In the genomic region with DNA sequence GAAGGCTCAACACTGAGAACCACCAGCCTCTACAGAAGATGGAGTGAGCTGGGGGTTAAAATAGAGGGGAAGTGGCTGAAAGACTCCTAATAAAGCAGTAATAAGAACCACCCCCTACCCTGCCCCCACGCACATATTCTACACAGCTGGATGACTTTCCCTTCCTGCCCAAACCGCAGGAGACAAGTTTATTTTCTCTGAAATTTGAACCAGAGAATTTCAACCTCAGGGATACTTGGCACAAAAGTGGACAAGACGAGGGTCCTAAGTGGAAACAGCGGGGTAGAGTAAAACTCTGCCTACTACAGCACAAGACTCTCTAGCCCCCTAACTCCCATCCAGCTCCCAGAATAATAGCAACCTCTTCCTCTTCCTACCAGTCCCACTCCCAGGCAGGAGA, we compare ENCODE assay signal across 15 cellular contexts. TPM values are rescaled to one million over a fixed set of nuclear protein-coding genes. Genes with fewer than 3 reads are reported as not detected.
DNase-seq lines count a peak whose midpoint lies in the region; ATAC-seq and TF ChIP-seq lines count a peak whose summit lies in the region.
"Had no signal": no experiment of that assay in that cellular context is flagged by ENCODE, and none has a peak within 500 bp of the region (broad histone marks: within the 10 kb centered on the region; RNA-seq: fewer than 3 reads in every experiment).

No MANE protein-coding gene starts in this region.

- intact Hi-C loops in CD14-positive monocyte (cut with micrococcal nuclease), result no loop called here

- in situ Hi-C loops in astrocyte of the spinal cord (cut with HindIII; ENCODE audit: low sequenced_read_pairs), result no loop called here

- TF ChIP-seq CTCF in HFF-Myc (IDR thresholded peaks at IDR 0.05; ENCODE audit: low read depth, low read length, missing control alignments) (no peak), astrocyte of the spinal cord (IDR thresholded peaks at IDR 0.05; ENCODE audit: low read depth, low read length) (no peak), CD14-positive monocyte (IDR thresholded peaks at IDR 0.05) (no peak)

- no peak for ATAC-seq in memory B cell (ENCODE audit: low read depth)
- ATAC-seq in GM21737 (IDR thresholded peaks at IDR 0.05; ENCODE audit: unreplicated experiment), result no peak
- no peak for ATAC-seq in GM21367 (IDR thresholded peaks at IDR 0.05; ENCODE audit: unreplicated experiment)

- no peaks in the 10 kb centered on the region for H3K27me3 Mint-ChIP-seq in memory B cell
- H3K27me3 Mint-ChIP-seq in CD14-positive monocyte (ENCODE audit: low read depth in 3 of 3), result peaks cover 0 to 1% (median 0%) of the 10 kb centered on the region in 3 donors
- H3K27me3 Mint-ChIP-seq: activated CD4-positive, alpha-beta T cell treated with anti-CD3 and anti-CD28 coated beads, Interleukin-2, amount 10 ng/mL, durations not matched to agents 7 days and 5 days had no signal

- peaks cover 18% of the 10 kb centered on the region for H3K4me1 Mint-ChIP-seq in memory B cell
- H3K4me1 Mint-ChIP-seq in CD14-positive monocyte, result peaks cover 20% of the 10 kb centered on the region

- H3K36me3 Mint-ChIP-seq in memory B cell, result peaks cover 20% of the 10 kb centered on the region
- peaks cover 55 to 68% of the 10 kb centered on the region in 2 donors for H3K36me3 Mint-ChIP-seq in CD14-positive monocyte

- H3K9me3 Mint-ChIP-seq in memory B cell (no peaks in the 10 kb centered on the region), CD14-positive monocyte (no peaks in the 10 kb centered on the region)
- H3K9me3 Mint-ChIP-seq: activated CD4-positive, alpha-beta T cell treated with anti-CD3 and anti-CD28 coated beads, Interleukin-2, amount 10 ng/mL, durations not matched to agents 7 days and 5 days had no signal

- H3K27ac Mint-ChIP-seq in memory B cell, result peak overlapping the region; percentile 71
- peak overlapping the region in 1 of 7 donors; percentile 85 for H3K27ac Mint-ChIP-seq in CD14-positive monocyte
- H3K27ac Mint-ChIP-seq: activated CD4-positive, alpha-beta T cell treated with anti-CD3 and anti-CD28 coated beads, Interleukin-2, amount 10 ng/mL, durations not matched to agents 7 days and 5 days had no signal

- DNase-seq in AG08395 (ENCODE audit: low spot score), result peak; percentile 17
- DNase-seq in HFF-Myc (ENCODE audit: extremely low read depth, low read depth), result peak; percentile 65
- peak; percentile 74 for DNase-seq in astrocyte of the spinal cord (ENCODE audit: low read depth, low spot score)
- DNase-seq in memory B cell (ENCODE audit: low spot score in 2 of 2), result no peak
- DNase-seq in ecto neural progenitor cell (ENCODE audit: low spot score), result no peak
- DNase-seq in CD14-positive monocyte (ENCODE audit: low spot score), result no peak
- DNase-seq: ACHN; activated CD4-positive, alpha-beta T cell treated with anti-CD3 and anti-CD28 coated beads, Interleukin-2, amount 10 ng/mL, durations not matched to agents 7 days and 5 days; activated naive CD4-positive, alpha-beta T cell; NCI-H524 treated with DMSO at 0.1 percent for 48 hours; stimulated activated CD4-positive, alpha-beta T cell treated with anti-CD3 and anti-CD28 coated beads, Interleukin-12 subunit alpha, Interleukin-12 subunit beta, amount 100 ng/mL, for 4 hours had no signal

- H3K4me3 ChIP-seq in HFF-Myc (replicated peaks; ENCODE audit: low read depth, low read length), result no peak overlapping the region
- no peak overlapping the region for H3K4me3 ChIP-seq in astrocyte of the spinal cord (ENCODE audit: low read depth, low read length)
- H3K4me3 ChIP-seq: HAP-1, SJSA1 had no signal

- H3K4me3 Mint-ChIP-seq in memory B cell, result peak overlapping the region; percentile 69
- H3K4me3 Mint-ChIP-seq in CD14-positive monocyte, result no peak overlapping the region
- H3K4me3 Mint-ChIP-seq: activated CD4-positive, alpha-beta T cell treated with anti-CD3 and anti-CD28 coated beads, Interleukin-2, amount 10 ng/mL, durations not matched to agents 7 days and 5 days had no signal

RNA-seq across cellular contexts. Expression of gene USF3, which starts 28.4 kb away (rescaled TPM):
- polyA plus RNA-seq in CD14-positive monocyte, result 1 to 10 TPM; 1.6 to 3.3 TPM

Comparison
In these comparisons a context has a peak if more than half of its experiments do, and no peak if none do; other contexts are left out.
1. DNase-seq: peak in AG08395 (single experiment), HFF-Myc (single experiment) and astrocyte of the spinal cord (single experiment); none in memory B cell (0 of 2), ecto neural progenitor cell (single experiment) and CD14-positive monocyte (single experiment).